In the genomic region with DNA sequence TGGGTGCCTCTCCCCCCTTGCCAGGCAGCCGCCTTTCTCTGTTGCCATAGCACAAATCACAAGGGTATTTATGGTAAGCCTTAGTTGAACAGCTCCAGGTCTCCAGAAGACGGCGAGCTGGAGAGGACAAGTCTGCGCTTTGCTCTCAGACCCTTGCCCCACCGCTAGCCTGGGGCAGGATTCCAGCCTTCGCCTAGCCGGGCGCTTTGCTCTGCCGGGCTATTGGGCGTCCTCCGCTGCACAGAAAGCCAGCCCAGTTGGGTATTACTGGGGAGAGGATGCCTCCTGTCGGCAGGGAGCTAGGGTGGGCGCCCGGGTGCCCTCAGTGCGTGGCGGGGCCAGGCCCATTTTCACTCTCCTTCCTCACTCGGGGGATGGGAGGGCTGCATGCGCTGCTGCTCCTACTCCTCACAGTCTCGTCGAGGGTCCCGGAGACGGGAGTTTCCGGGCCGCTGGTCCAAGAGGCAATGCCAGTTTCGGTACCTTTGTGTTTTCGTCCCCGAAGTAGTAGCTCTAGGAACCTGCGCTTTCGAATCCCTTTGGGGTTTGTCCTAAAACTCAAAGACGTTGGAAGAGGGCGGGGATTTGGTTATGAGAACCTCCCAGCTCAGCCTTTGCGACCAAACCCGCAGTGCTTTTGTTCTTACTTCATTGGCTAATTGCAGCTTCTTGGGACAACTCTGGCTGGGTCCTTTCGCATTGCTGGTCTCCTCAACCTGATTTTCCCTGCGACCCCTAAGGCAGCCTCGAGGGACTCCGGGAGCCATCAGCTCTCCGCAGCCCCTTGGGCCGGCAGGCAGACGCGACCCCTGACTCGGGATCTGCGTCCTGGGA, we compare ENCODE assay signal across 8 cellular contexts. TPM values are rescaled to one million over a fixed set of nuclear protein-coding genes. Genes with fewer than 3 reads are reported as not detected.
A peak's percentile ranks its signal among the peaks of the same experiment; 100 is the strongest.
DNase-seq lines count a peak whose midpoint lies in the region; ATAC-seq and TF ChIP-seq lines count a peak whose summit lies in the region.

No MANE protein-coding gene starts in this region.

- CTCF ChIA-PET in PC-9 (lab: Charles Lee), result interaction anchor here (0.6 to 1.3 kb wide), 5 partner anchors 11 to 943 kb away, joined by 3 to 5 read pairs (median 5); no protein-coding TSS in a partner anchor

- POLR2A ChIA-PET in naive thymus-derived CD8-positive, alpha-beta T cell (lab: Charles Lee), result interaction anchor here (1.2 to 2.3 kb wide), 3 partner anchors 10 to 22 kb away, joined by 3 to 5 read pairs (median 4); a partner anchor contains a TSS
- POLR2A ChIA-PET in PC-9 (lab: Charles Lee; ENCODE audit: unreplicated experiment), result interaction anchor here (0.6 kb wide), 2 partner anchors 74 to 662 kb away, joined by 5 to 7 read pairs; no protein-coding TSS in a partner anchor

- H3K4me3 Mint-ChIP-seq in T-helper 2 cell treated with Interferon-gamma antibody and Interleukin-4, amounts not matched to agents 5 μg/mL and 100 μg/mL, for 36 hours, result peak overlapping the region; percentile 54
- H3K4me3 Mint-ChIP-seq in endothelial cell (ENCODE audit: unreplicated experiment), result peak overlapping the region; percentile 15
- H3K4me3 Mint-ChIP-seq in naive thymus-derived CD8-positive, alpha-beta T cell, result peak overlapping the region; percentile 10 to 65 (median 54)

- in situ Hi-C loops in GM23248 (cut with MboI), result loop anchor here (10.0 kb wide), 1 partner anchor 292 kb away; no protein-coding TSS in a partner anchor

- H3K4me1 ChIP-seq in GM23248 (ENCODE audit: insufficient read depth) (no peaks in the 10 kb centered on the region), PC-9 (replicated peaks; ENCODE audit: insufficient read depth) (peaks cover 10% of the 10 kb centered on the region)

- BruUV-seq in PC-9 (replicated peaks; lab: Mats Ljungman, UMichigan), result no TSS peak

- H3K27ac Mint-ChIP-seq in T-helper 2 cell treated with Interferon-gamma antibody and Interleukin-4, amounts not matched to agents 5 μg/mL and 100 μg/mL, for 36 hours, result no peak overlapping the region
- no peak overlapping the region for H3K27ac Mint-ChIP-seq in endothelial cell (ENCODE audit: unreplicated experiment)
- H3K27ac Mint-ChIP-seq in naive thymus-derived CD8-positive, alpha-beta T cell, result peak overlapping the region in 1 of 10 donors; percentile 44

- peaks cover 35% of the 10 kb centered on the region for H3K4me1 Mint-ChIP-seq in T-helper 2 cell treated with Interferon-gamma antibody and Interleukin-4, amounts not matched to agents 5 μg/mL and 100 μg/mL, for 36 hours (ENCODE audit: low read depth)
- H3K4me1 Mint-ChIP-seq in endothelial cell (ENCODE audit: unreplicated experiment), result peaks cover 18% of the 10 kb centered on the region
- peaks cover 25 to 65% (median 52%) of the 10 kb centered on the region in 4 donors for H3K4me1 Mint-ChIP-seq in naive thymus-derived CD8-positive, alpha-beta T cell

- DNase-seq in AG08395 (ENCODE audit: low spot score) (peak; percentile 70), GM23248 (peak; percentile 79), endothelial cell (ENCODE audit: low spot score) (no peak), pons (ENCODE audit: low spot score) (no peak), PC-9 (no peak), substantia nigra (lab: John Stamatoyannopoulos, UW) (no peak)
- DNase-seq in T-helper 2 cell treated with Interferon-gamma antibody and Interleukin-4, amounts not matched to agents 5 μg/mL and 100 μg/mL, for 36 hours (ENCODE audit: low spot score), result no peak
- DNase-seq in naive thymus-derived CD8-positive, alpha-beta T cell, result peak in 7 of 10 donors; percentile 30 to 72 (median 49)

- 8 to 9% methylated on average over 43 of the region's 43 CpGs for WGBS in GM23248 (ENCODE audit: low coverage in 1 of 2, low lambda C conversion rate in 2 of 2, missing lambda C conversion rate in 2 of 2), 2 experiments

- peaks cover 3% of the 10 kb centered on the region for H3K79me2 ChIP-seq in GM23248 (ENCODE audit: insufficient read depth)
- H3K79me2 ChIP-seq in PC-9 (ENCODE audit: low read depth), result no peaks in the 10 kb centered on the region

- H3K27me3 Mint-ChIP-seq in T-helper 2 cell treated with Interferon-gamma antibody and Interleukin-4, amounts not matched to agents 5 μg/mL and 100 μg/mL, for 36 hours (ENCODE audit: low read depth), result peaks cover 83% of the 10 kb centered on the region
- peaks cover 19% of the 10 kb centered on the region for H3K27me3 Mint-ChIP-seq in endothelial cell (ENCODE audit: unreplicated experiment)
- H3K27me3 Mint-ChIP-seq in naive thymus-derived CD8-positive, alpha-beta T cell, result peaks cover 33 to 87% (median 72%) of the 10 kb centered on the region in 5 donors

- ATAC-seq in naive thymus-derived CD8-positive, alpha-beta T cell, result peak; percentile 26 to 40

- H3K27me3 ChIP-seq in GM23248 (replicated peaks; ENCODE audit: insufficient read depth), result no peaks in the 10 kb centered on the region
- H3K27me3 ChIP-seq in PC-9 (ENCODE audit: insufficient read depth, low read depth), result no peaks in the 10 kb centered on the region

- no peaks in the 10 kb centered on the region for H3K9me3 ChIP-seq in GM23248 (ENCODE audit: low read depth)
- no peaks in the 10 kb centered on the region for H3K9me3 ChIP-seq in PC-9 (ENCODE audit: insufficient read depth, low read depth)

- H3K4me2 ChIP-seq in GM23248 (ENCODE audit: unreplicated experiment) (peak overlapping the region; percentile 78), PC-9 (no peak overlapping the region)

- TF ChIP-seq CTCF in endothelial cell (IDR thresholded peaks at IDR 0.05; ENCODE audit: unreplicated experiment) (no peak), PC-9 (conservative IDR thresholded peaks at IDR 0.05) (no peak)

- intact Hi-C loops in PC-9 (cut with micrococcal nuclease; ENCODE audit: unreplicated experiment), result loop anchor here (10.0 kb wide), 2 partner anchors 672 to 1132 kb away; a partner anchor contains a TSS

- H3K36me3 ChIP-seq in GM23248 (ENCODE audit: low read depth), result no peaks in the 10 kb centered on the region
- no peaks in the 10 kb centered on the region for H3K36me3 ChIP-seq in PC-9 (ENCODE audit: low read depth)

- H3K9me3 Mint-ChIP-seq in T-helper 2 cell treated with Interferon-gamma antibody and Interleukin-4, amounts not matched to agents 5 μg/mL and 100 μg/mL, for 36 hours, result no peaks in the 10 kb centered on the region
- no peaks in the 10 kb centered on the region for H3K9me3 Mint-ChIP-seq in endothelial cell (ENCODE audit: unreplicated experiment)
- peaks cover 0 to 4% (median 0%) of the 10 kb centered on the region in 9 donors for H3K9me3 Mint-ChIP-seq in naive thymus-derived CD8-positive, alpha-beta T cell

- peaks cover 8% of the 10 kb centered on the region for H3F3A ChIP-seq in GM23248 (ENCODE audit: insufficient read depth)
- peaks cover 12% of the 10 kb centered on the region; the same call in 1 of the 2 replicates for H3F3A ChIP-seq in PC-9 (ENCODE audit: insufficient read depth, low read depth)

- H3K36me3 Mint-ChIP-seq in T-helper 2 cell treated with Interferon-gamma antibody and Interleukin-4, amounts not matched to agents 5 μg/mL and 100 μg/mL, for 36 hours (ENCODE audit: low read depth), result peaks cover 5% of the 10 kb centered on the region
- H3K36me3 Mint-ChIP-seq in endothelial cell (ENCODE audit: low read depth, unreplicated experiment), result no peaks in the 10 kb centered on the region
- peaks cover 0 to 9% (median 4%) of the 10 kb centered on the region in 3 donors for H3K36me3 Mint-ChIP-seq in naive thymus-derived CD8-positive, alpha-beta T cell

- H3K4me3 ChIP-seq in GM23248 (peak overlapping the region; percentile 73), PC-9 (no peak overlapping the region)

- H3K27ac ChIP-seq in GM23248 (no peak overlapping the region), PC-9 (no peak overlapping the region), substantia nigra (ENCODE audit: low read depth, low read length, poor library complexity, severe bottlenecking) (no peak overlapping the region)

- H3K9me2 ChIP-seq in GM23248 (ENCODE audit: insufficient read depth), result no peaks in the 10 kb centered on the region
- H3K9me2 ChIP-seq in PC-9 (ENCODE audit: insufficient read depth), result no peaks in the 10 kb centered on the region

- H4K20me1 ChIP-seq in GM23248 (ENCODE audit: insufficient read depth), result no peaks in the 10 kb centered on the region
- H4K20me1 ChIP-seq in PC-9 (ENCODE audit: insufficient read depth), result no peaks in the 10 kb centered on the region

- H3K9ac ChIP-seq in GM23248, result peak overlapping the region; percentile 62

- H2AFZ ChIP-seq in GM23248 (peak overlapping the region; percentile 93), PC-9 (no peak overlapping the region)

RNA-seq across cellular contexts. Expression of a gene that starts 3.6 kb away (rescaled TPM):
- 2.8 and 4.7 TPM in 2 replicates for total RNA-seq in GM23248 (2014; rRNA removed; shearing (Covaris generic))
- 6.0 and 6.8 TPM in 2 replicates for polyA plus RNA-seq in GM23248 (2016; fragmentation: Nextera tagmentation; extraction: Ambion mirVana)
- 0.28 TPM for total RNA-seq in endothelial cell (ENCODE audit: unreplicated experiment)
- not detected for total RNA-seq in naive thymus-derived CD8-positive, alpha-beta T cell
- polyA plus RNA-seq in naive thymus-derived CD8-positive, alpha-beta T cell, result not detected
- 0.65 and 0.76 TPM in 2 replicates for total RNA-seq in PC-9 (2021)

RNA-seq across cellular contexts. Expression of a gene that starts 21.0 kb away (rescaled TPM):
- 3.3 and 3.8 TPM in 2 replicates for total RNA-seq in GM23248 (2014; rRNA removed; shearing (Covaris generic))
- 7.9 and 9.5 TPM in 2 replicates for polyA plus RNA-seq in GM23248 (2016; fragmentation: Nextera tagmentation; extraction: Ambion mirVana)
- total RNA-seq in endothelial cell (ENCODE audit: unreplicated experiment), result 0.87 TPM
- not detected for total RNA-seq in naive thymus-derived CD8-positive, alpha-beta T cell
- not detected for polyA plus RNA-seq in naive thymus-derived CD8-positive, alpha-beta T cell
- total RNA-seq in PC-9 (2021), result 0.87 TPM in 1 of 2 replicates, not detected in the other

Comparison
In these comparisons a context has a peak if more than half of its experiments do, and no peak if none do; other contexts are left out.
1. DNase-seq: peak in AG08395 (single experiment), GM23248 (single experiment) and naive thymus-derived CD8-positive, alpha-beta T cell (7 of 10); none in T-helper 2 cell treated with Interferon-gamma antibody and Interleukin-4, amounts not matched to agents 5 μg/mL and 100 μg/mL, for 36 hours (single experiment), endothelial cell (single experiment), pons (single experiment), PC-9 (0 of 2) and substantia nigra (0 of 49).
2. Peak in every context shown above with its lines, with median percentiles within 50 percentile points of each other: H3K4me3 Mint-ChIP-seq.